Comparison of ENCODE assay signal across 10 cellular contexts in genomic region chr5:124034963-124035362, GRCh38.
DNase-seq lines count a peak whose midpoint lies in the region; ATAC-seq and TF ChIP-seq lines count a peak whose summit lies in the region.
"Had no signal": no experiment of that assay in that cellular context is flagged by ENCODE, and none has a peak within 500 bp of the region (broad histone marks: within the 10 kb centered on the region; RNA-seq: fewer than 3 reads in every experiment).

No MANE protein-coding gene starts in this region.

- no peak overlapping the region for H3K27ac Mint-ChIP-seq in mesothelial cell of epicardium

- peak; percentile 32 for DNase-seq in medulla oblongata (ENCODE audit: extremely low spot score)
- no peak for DNase-seq in AG08396 (ENCODE audit: low spot score)
- no peak for DNase-seq in NCI-H1436 (lab: John Stamatoyannopoulos, UW)
- DNase-seq in mesothelial cell of epicardium (ENCODE audit: low spot score in 2 of 2, unreplicated experiment in 2 of 2): no peak
- DNase-seq: Calu3, MV-4-11 had no signal

- peaks cover 35% of the 10 kb centered on the region for H3K4me1 Mint-ChIP-seq in mesothelial cell of epicardium

- no peaks in the 10 kb centered on the region for H3K9me3 Mint-ChIP-seq in mesothelial cell of epicardium

- TF ChIP-seq CTCF in mesothelial cell of epicardium (IDR thresholded peaks at IDR 0.05; ENCODE audit: unreplicated experiment): no peak

- H3K27me3 Mint-ChIP-seq in mesothelial cell of epicardium (ENCODE audit: low read depth): no peaks in the 10 kb centered on the region

- H3K4me3 Mint-ChIP-seq in mesothelial cell of epicardium: no peak overlapping the region

- ATAC-seq in GM18873 (IDR thresholded peaks at IDR 0.05; ENCODE audit: low FRiP score, unreplicated experiment): peak; percentile 96
- peak; percentile 98 for ATAC-seq in GM21737 (IDR thresholded peaks at IDR 0.05; ENCODE audit: unreplicated experiment)
- ATAC-seq in HG03342 (IDR thresholded peaks at IDR 0.05; ENCODE audit: unreplicated experiment): peak; percentile 99
- ATAC-seq in SK-N-SH treated with all-trans-retinoic acid at 6 μM for 48 hours: no peak

- no peaks in the 10 kb centered on the region for H3K36me3 Mint-ChIP-seq in mesothelial cell of epicardium

TF ChIP-seq in SK-N-SH treated with all-trans-retinoic acid at 6 μM for 48 hours, 23 proteins besides CTCF, POLR2A, EP300 and RAD21:
- TF ChIP-seq CREB5 (CRISPR knock-in tag; IDR thresholded peaks at IDR 0.05; ENCODE audit: low read depth): no peak
- no peak for TF ChIP-seq ZNF8 (CRISPR knock-in tag; IDR thresholded peaks at IDR 0.05)
- TF ChIP-seq SNAI2 (CRISPR knock-in tag; IDR thresholded peaks at IDR 0.05): no peak
- no peak for TF ChIP-seq ZFP3 (CRISPR knock-in tag; IDR thresholded peaks at IDR 0.05)
- TF ChIP-seq, protein P1, sequence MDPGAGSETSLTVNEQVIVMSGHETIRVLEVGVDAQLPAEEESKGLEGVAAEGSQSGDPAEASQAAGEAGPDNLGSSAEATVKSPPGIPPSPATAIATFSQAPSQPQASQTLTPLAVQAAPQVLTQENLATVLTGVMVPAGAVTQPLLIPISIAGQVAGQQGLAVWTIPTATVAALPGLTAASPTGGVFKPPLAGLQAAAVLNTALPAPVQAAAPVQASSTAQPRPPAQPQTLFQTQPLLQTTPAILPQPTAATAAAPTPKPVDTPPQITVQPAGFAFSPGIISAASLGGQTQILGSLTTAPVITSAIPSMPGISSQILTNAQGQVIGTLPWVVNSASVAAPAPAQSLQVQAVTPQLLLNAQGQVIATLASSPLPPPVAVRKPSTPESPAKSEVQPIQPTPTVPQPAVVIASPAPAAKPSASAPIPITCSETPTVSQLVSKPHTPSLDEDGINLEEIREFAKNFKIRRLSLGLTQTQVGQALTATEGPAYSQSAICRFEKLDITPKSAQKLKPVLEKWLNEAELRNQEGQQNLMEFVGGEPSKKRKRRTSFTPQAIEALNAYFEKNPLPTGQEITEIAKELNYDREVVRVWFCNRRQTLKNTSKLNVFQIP (CRISPR knock-in tag; IDR thresholded peaks at IDR 0.05; ENCODE audit: borderline replicate concordance, low read depth): no peak
- TF ChIP-seq BACH2 (CRISPR knock-in tag; IDR thresholded peaks at IDR 0.05; ENCODE audit: borderline replicate concordance): no peak
- no peak for TF ChIP-seq ARNTL (CRISPR knock-in tag; IDR thresholded peaks at IDR 0.05; ENCODE audit: borderline replicate concordance, low read depth)
- TF ChIP-seq ISL1 (CRISPR knock-in tag; IDR thresholded peaks at IDR 0.05): no peak
- TF ChIP-seq OSR1 (CRISPR knock-in tag; IDR thresholded peaks at IDR 0.05): no peak
- TF ChIP-seq TCF4 (CRISPR knock-in tag; IDR thresholded peaks at IDR 0.05; ENCODE audit: borderline replicate concordance): no peak
- no peak for TF ChIP-seq GLIS3 (CRISPR knock-in tag; IDR thresholded peaks at IDR 0.05)
- no peak for TF ChIP-seq TSHZ2 (CRISPR knock-in tag; IDR thresholded peaks at IDR 0.05)
- no peak for TF ChIP-seq ZC3H10 (CRISPR knock-in tag; IDR thresholded peaks at IDR 0.05)
- no peak for TF ChIP-seq CSDC2 (CRISPR knock-in tag; IDR thresholded peaks at IDR 0.05)
- no peak for TF ChIP-seq ZNF70 (CRISPR knock-in tag; IDR thresholded peaks at IDR 0.05)
- no peak for TF ChIP-seq ZNF565 (CRISPR knock-in tag; conservative IDR thresholded peaks at IDR 0.05; ENCODE audit: low read depth)
- no peak for TF ChIP-seq RARB (CRISPR knock-in tag; IDR thresholded peaks at IDR 0.05)
